29 cellular contexts compared by ENCODE assay signal in the genomic region with DNA sequence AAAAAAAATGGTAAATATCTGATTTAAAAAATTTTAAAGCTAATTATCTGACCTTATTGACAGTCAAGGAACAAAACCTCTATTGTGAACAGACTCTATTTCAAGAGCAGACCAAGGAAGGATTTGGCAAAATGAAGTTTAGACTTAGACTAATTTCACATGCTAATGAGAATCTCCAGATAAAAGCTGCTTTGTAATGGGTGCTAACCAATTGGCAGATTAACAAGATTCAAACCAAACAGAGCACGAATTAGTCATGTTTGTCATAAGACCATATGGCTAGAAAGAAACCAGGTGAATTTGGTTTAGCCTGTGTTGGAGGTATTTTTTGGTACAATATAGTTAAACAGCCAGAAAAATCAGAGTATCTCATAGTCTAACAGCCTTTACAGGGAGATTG.
A peak's percentile ranks its signal among the peaks of the same experiment; 100 is the strongest.
DNase-seq lines count a peak whose midpoint lies in the region; ATAC-seq and TF ChIP-seq lines count a peak whose summit lies in the region.
"Had no signal": no experiment of that assay in that cellular context is flagged by ENCODE, and none has a peak within 500 bp of the region (broad histone marks: within the 10 kb centered on the region; RNA-seq: fewer than 3 reads in every experiment).

No MANE protein-coding gene starts in this region.

- intact Hi-C loops in A673 (cut with micrococcal nuclease; ENCODE audit: unreplicated experiment) (no loop called here), Right ventricle myocardium superior (cut with DNase I) (no loop called here), body of pancreas (cut with DNase I) (no loop called here)

- H3K36me3 ChIP-seq in A673 (ENCODE audit: insufficient read depth, low read length, poor library complexity, severe bottlenecking) (no peaks in the 10 kb centered on the region), SJCRH30 (no peaks in the 10 kb centered on the region), body of pancreas (replicated peaks in 1 of 2; ENCODE audit: insufficient read depth in 1 of 2, low read depth in 2 of 2) (no peaks in the 10 kb centered on the region)
- H3K36me3 ChIP-seq: heart right ventricle had no signal

- H3K4me1 ChIP-seq in A673 (ENCODE audit: insufficient read depth, low read length, poor library complexity, severe bottlenecking): no peaks in the 10 kb centered on the region
- H3K4me1 ChIP-seq in SJCRH30: peaks cover 48% of the 10 kb centered on the region
- H3K4me1 ChIP-seq in body of pancreas: no peaks in the 10 kb centered on the region

- CTCF ChIA-PET in A673 (lab: Charles Lee): no interaction called here

- H3K4me3 ChIP-seq in A673 (ENCODE audit: low read depth, low read length, poor library complexity, severe bottlenecking): no peak overlapping the region
- no peak overlapping the region for H3K4me3 ChIP-seq in SJCRH30
- no peak overlapping the region for H3K4me3 ChIP-seq in body of pancreas
- H3K4me3 ChIP-seq: GM23338, heart right ventricle, testis had no signal

- DNase-seq in A673 (ENCODE audit: low spot score) (peak; percentile 11), NCI-H1048 (lab: John Stamatoyannopoulos, UW) (peak; percentile 56), astrocyte of the hippocampus (ENCODE audit: low read depth, low spot score) (peak; percentile 64), neural crest cell (ENCODE audit: low read depth, low spot score) (no peak), Right ventricle myocardium superior (no peak), SJCRH30 (no peak), body of pancreas (no peak)
- DNase-seq in stimulated activated CD4-positive, alpha-beta T cell treated with anti-CD3 and anti-CD28 coated beads, Interleukin-2, amount 100 ng/mL, for 24 hours: no peak
- DNase-seq: activated B cell treated with CpG ODN at 0.5 μM for 24 hours; activated CD4-positive, alpha-beta T cell treated with anti-CD3 and anti-CD28 coated beads, Interleukin-2, amount 10 ng/mL, durations not matched to agents 7 days and 5 days; activated effector memory CD4-positive, alpha-beta T cell treated with anti-CD3 and anti-CD28 coated beads, Interleukin-2, amount 50 U/mL, for 16 hours; activated naive CD8-positive, alpha-beta T cell treated with anti-CD3 and anti-CD28 coated beads for 36 hours; activated T-cell treated with anti-CD3 and anti-CD28 coated beads, Interleukin-2, amount 50 U/mL, for 1 hour; CD4-positive, alpha-beta T cell; erythroblast; heart right ventricle; KBM-7; kidney; left ventricle myocardium superior; naive B cell; NCI-H1105 treated with DMSO at 0.1 percent for 48 hours; NCI-H2029 treated with DMSO at 0.1 percent for 48 hours; NCI-H2227 treated with DMSO at 0.1 percent for 48 hours; NCI-H748 treated with DMSO at 0.1 percent for 48 hours; nucleus accumbens; SK-N-SH; stimulated activated naive CD4-positive, alpha-beta T cell; testis had no signal

- ATAC-seq in Right ventricle myocardium superior (ENCODE audit: poor library complexity): no peak
- ATAC-seq in body of pancreas: no peak
- ATAC-seq: GM23338, heart right ventricle, left ventricle myocardium superior had no signal

- POLR2A ChIA-PET in A673 (lab: Charles Lee; ENCODE audit: low non-redundant PET): no interaction called here

- no peak overlapping the region for H3K27ac Mint-ChIP-seq in neural crest cell (ENCODE audit: unreplicated experiment)
- H3K27ac Mint-ChIP-seq: activated B cell treated with CpG ODN at 0.5 μM for 24 hours; activated CD4-positive, alpha-beta T cell treated with anti-CD3 and anti-CD28 coated beads, Interleukin-2, amount 10 ng/mL, durations not matched to agents 7 days and 5 days; activated naive CD8-positive, alpha-beta T cell treated with anti-CD3 and anti-CD28 coated beads for 36 hours; CD4-positive, alpha-beta T cell; GM23338 had no signal

- H3K27me3 ChIP-seq in A673 (replicated peaks; ENCODE audit: insufficient read depth, low read depth, low read length, poor library complexity): peaks cover 20% of the 10 kb centered on the region
- H3K27me3 ChIP-seq in SJCRH30: no peaks in the 10 kb centered on the region
- no peaks in the 10 kb centered on the region for H3K27me3 ChIP-seq in body of pancreas
- H3K27me3 ChIP-seq: heart right ventricle, testis had no signal

- peak overlapping the region; percentile 52 for H3K4me3 Mint-ChIP-seq in neural crest cell
- H3K4me3 Mint-ChIP-seq: activated B cell treated with CpG ODN at 0.5 μM for 24 hours; activated CD4-positive, alpha-beta T cell treated with anti-CD3 and anti-CD28 coated beads, Interleukin-2, amount 10 ng/mL, durations not matched to agents 7 days and 5 days; activated naive CD8-positive, alpha-beta T cell treated with anti-CD3 and anti-CD28 coated beads for 36 hours; CD4-positive, alpha-beta T cell; GM23338; naive B cell had no signal

- no peak for TF ChIP-seq CTCF in A673 (conservative IDR thresholded peaks at IDR 0.05; ENCODE audit: low read depth, low read length)
- no peak for TF ChIP-seq CTCF in neural crest cell (conservative IDR thresholded peaks at IDR 0.05)
- TF ChIP-seq CTCF in body of pancreas (IDR thresholded peaks at IDR 0.05): no peak

- no TSS peak for BruUV-seq in A673 (replicated peaks; lab: Mats Ljungman, UMichigan)

- no peak for TF ChIP-seq POLR2A in body of pancreas (IDR thresholded peaks at IDR 0.05)

- H3K36me3 Mint-ChIP-seq in neural crest cell (ENCODE audit: low read depth): no peaks in the 10 kb centered on the region
- H3K36me3 Mint-ChIP-seq: activated naive CD8-positive, alpha-beta T cell treated with anti-CD3 and anti-CD28 coated beads for 36 hours; naive B cell had no signal

- no peaks in the 10 kb centered on the region for H3K27me3 Mint-ChIP-seq in neural crest cell (ENCODE audit: low read depth)
- H3K27me3 Mint-ChIP-seq: activated CD4-positive, alpha-beta T cell treated with anti-CD3 and anti-CD28 coated beads, Interleukin-2, amount 10 ng/mL, durations not matched to agents 7 days and 5 days; activated naive CD8-positive, alpha-beta T cell treated with anti-CD3 and anti-CD28 coated beads for 36 hours had no signal

- no peaks in the 10 kb centered on the region for H3K9me3 Mint-ChIP-seq in neural crest cell
- H3K9me3 Mint-ChIP-seq: activated B cell treated with CpG ODN at 0.5 μM for 24 hours; activated CD4-positive, alpha-beta T cell treated with anti-CD3 and anti-CD28 coated beads, Interleukin-2, amount 10 ng/mL, durations not matched to agents 7 days and 5 days; activated naive CD8-positive, alpha-beta T cell treated with anti-CD3 and anti-CD28 coated beads for 36 hours; CD4-positive, alpha-beta T cell; GM23338; naive B cell had no signal

- H3K27ac ChIP-seq in A673 (ENCODE audit: low read depth, low read length, poor library complexity, severe bottlenecking): no peak overlapping the region
- H3K27ac ChIP-seq in SJCRH30: no peak overlapping the region; the same call in 1 of the 2 replicates
- no peak overlapping the region for H3K27ac ChIP-seq in body of pancreas
- H3K27ac ChIP-seq: heart right ventricle, testis had no signal

- peaks cover 91% of the 10 kb centered on the region for H3K4me1 Mint-ChIP-seq in neural crest cell
- H3K4me1 Mint-ChIP-seq: activated B cell treated with CpG ODN at 0.5 μM for 24 hours; activated CD4-positive, alpha-beta T cell treated with anti-CD3 and anti-CD28 coated beads, Interleukin-2, amount 10 ng/mL, durations not matched to agents 7 days and 5 days; activated naive CD8-positive, alpha-beta T cell treated with anti-CD3 and anti-CD28 coated beads for 36 hours had no signal

- H3K9me3 ChIP-seq in A673 (ENCODE audit: low read depth, low read length, poor library complexity, severe bottlenecking) (no peaks in the 10 kb centered on the region), SJCRH30 (replicated peaks) (no peaks in the 10 kb centered on the region), body of pancreas (no peaks in the 10 kb centered on the region)
- H3K9me3 ChIP-seq: heart right ventricle, SK-N-SH, testis had no signal

- WGBS in body of pancreas, 2 donors: 0 to 14% methylated on average over 1 of the region's 1 CpG

Comparison
In these comparisons a context has a peak if more than half of its experiments do, and no peak if none do; other contexts are left out.
1. DNase-seq: peak in A673 (single experiment), NCI-H1048 (single experiment) and astrocyte of the hippocampus (single experiment); none in neural crest cell (single experiment), Right ventricle myocardium superior (single experiment), stimulated activated CD4-positive, alpha-beta T cell treated with anti-CD3 and anti-CD28 coated beads, Interleukin-2, amount 100 ng/mL, for 24 hours (0 of 2), SJCRH30 (0 of 2) and body of pancreas (0 of 4).